Comparison of ENCODE assay signal across 2 cellular contexts in genomic region chr2:44310287-44310686, GRCh38.
TF ChIP-seq lines count a peak whose summit lies in the region.

No MANE protein-coding gene starts in this region.

TF ChIP-seq in GM23338, 12 proteins besides CTCF, POLR2A, EP300 and RAD21 (continued from another document):
- TF ChIP-seq REST (IDR thresholded peaks at IDR 0.05; ENCODE audit: unreplicated experiment) (no peak), EZH2phosphoT487 (IDR thresholded peaks at IDR 0.05; ENCODE audit: unreplicated experiment) (no peak)

TF ChIP-seq in K562, 482 proteins besides CTCF, POLR2A, EP300 and RAD21 (continued from another document):
- no peak for TF ChIP-seq ZNF395 (CRISPR knock-in tag; IDR thresholded peaks at IDR 0.05)
- no peak for TF ChIP-seq SNAPC5 (CRISPR knock-in tag; IDR thresholded peaks at IDR 0.05)
- no peak for TF ChIP-seq ZNF766 (CRISPR knock-in tag; conservative IDR thresholded peaks at IDR 0.05)
- TF ChIP-seq TRIM24 (IDR thresholded peaks at IDR 0.05), result peak; percentile 39 to 62; a peak in 2 of 4 replicates
- no peak for TF ChIP-seq ZNF316 (IDR thresholded peaks at IDR 0.05)
- no peak for TF ChIP-seq SRSF9 (IDR thresholded peaks at IDR 0.05; ENCODE audit: borderline replicate concordance, low read depth, low read length)
- TF ChIP-seq COPS2 (conservative IDR thresholded peaks at IDR 0.05), result no peak
- TF ChIP-seq KDM4B (IDR thresholded peaks at IDR 0.05; ENCODE audit: borderline replicate concordance in 2 of 2, low read depth in 1 of 2), result no peak
- TF ChIP-seq EP400 (IDR thresholded peaks at IDR 0.05), result no peak
- no peak for TF ChIP-seq NUFIP1 (IDR thresholded peaks at IDR 0.05; ENCODE audit: partially characterized antibody)
- TF ChIP-seq SOX6 (IDR thresholded peaks at IDR 0.05), result no peak
- TF ChIP-seq MEF2A (IDR thresholded peaks at IDR 0.05; ENCODE audit: control insufficient read depth, low read depth, low read length), result no peak
- TF ChIP-seq REST (CRISPR knock-in tag; IDR thresholded peaks at IDR 0.05; ENCODE audit: low read depth), result no peak
- TF ChIP-seq ZNF143 (CRISPR knock-in tag; IDR thresholded peaks at IDR 0.05), result no peak
- TF ChIP-seq MCM3 (IDR thresholded peaks at IDR 0.05), result no peak
- no peak for TF ChIP-seq ETV5 (CRISPR knock-in tag; IDR thresholded peaks at IDR 0.05; ENCODE audit: low read depth)
- peak; percentile 94 for TF ChIP-seq TRIM28 (IDR thresholded peaks at IDR 0.05)
- no peak for TF ChIP-seq ZNF589 (CRISPR knock-in tag; IDR thresholded peaks at IDR 0.05; ENCODE audit: low read depth)
- TF ChIP-seq NR4A1 (CRISPR knock-in tag; IDR thresholded peaks at IDR 0.05), result no peak
- no peak for TF ChIP-seq NR4A1 (tag; IDR thresholded peaks at IDR 0.05)
- no peak for TF ChIP-seq MAFK (IDR thresholded peaks at IDR 0.05; ENCODE audit: low read length)
- no peak for TF ChIP-seq HNRNPUL1 (IDR thresholded peaks at IDR 0.05; ENCODE audit: low read length)
- TF ChIP-seq, protein P1, sequence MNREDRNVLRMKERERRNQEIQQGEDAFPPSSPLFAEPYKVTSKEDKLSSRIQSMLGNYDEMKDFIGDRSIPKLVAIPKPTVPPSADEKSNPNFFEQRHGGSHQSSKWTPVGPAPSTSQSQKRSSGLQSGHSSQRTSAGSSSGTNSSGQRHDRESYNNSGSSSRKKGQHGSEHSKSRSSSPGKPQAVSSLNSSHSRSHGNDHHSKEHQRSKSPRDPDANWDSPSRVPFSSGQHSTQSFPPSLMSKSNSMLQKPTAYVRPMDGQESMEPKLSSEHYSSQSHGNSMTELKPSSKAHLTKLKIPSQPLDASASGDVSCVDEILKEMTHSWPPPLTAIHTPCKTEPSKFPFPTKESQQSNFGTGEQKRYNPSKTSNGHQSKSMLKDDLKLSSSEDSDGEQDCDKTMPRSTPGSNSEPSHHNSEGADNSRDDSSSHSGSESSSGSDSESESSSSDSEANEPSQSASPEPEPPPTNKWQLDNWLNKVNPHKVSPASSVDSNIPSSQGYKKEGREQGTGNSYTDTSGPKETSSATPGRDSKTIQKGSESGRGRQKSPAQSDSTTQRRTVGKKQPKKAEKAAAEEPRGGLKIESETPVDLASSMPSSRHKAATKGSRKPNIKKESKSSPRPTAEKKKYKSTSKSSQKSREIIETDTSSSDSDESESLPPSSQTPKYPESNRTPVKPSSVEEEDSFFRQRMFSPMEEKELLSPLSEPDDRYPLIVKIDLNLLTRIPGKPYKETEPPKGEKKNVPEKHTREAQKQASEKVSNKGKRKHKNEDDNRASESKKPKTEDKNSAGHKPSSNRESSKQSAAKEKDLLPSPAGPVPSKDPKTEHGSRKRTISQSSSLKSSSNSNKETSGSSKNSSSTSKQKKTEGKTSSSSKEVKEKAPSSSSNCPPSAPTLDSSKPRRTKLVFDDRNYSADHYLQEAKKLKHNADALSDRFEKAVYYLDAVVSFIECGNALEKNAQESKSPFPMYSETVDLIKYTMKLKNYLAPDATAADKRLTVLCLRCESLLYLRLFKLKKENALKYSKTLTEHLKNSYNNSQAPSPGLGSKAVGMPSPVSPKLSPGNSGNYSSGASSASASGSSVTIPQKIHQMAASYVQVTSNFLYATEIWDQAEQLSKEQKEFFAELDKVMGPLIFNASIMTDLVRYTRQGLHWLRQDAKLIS (CRISPR knock-in tag; IDR thresholded peaks at IDR 0.05), result no peak
TF ChIP-seq in K562: peak in this region for 7.
